8 cellular contexts compared by ENCODE assay signal in genomic region chr12:11171953-11172675, GRCh38. TPM values are rescaled to one million over a fixed set of nuclear protein-coding genes. Genes with fewer than 3 reads are reported as not detected.
A peak's percentile ranks its signal among the peaks of the same experiment; 100 is the strongest.
DNase-seq lines count a peak whose midpoint lies in the region; ATAC-seq and TF ChIP-seq lines count a peak whose summit lies in the region.

No MANE protein-coding gene starts in this region.

- no peaks in the 10 kb centered on the region for H3K27me3 ChIP-seq in mononuclear cell (ENCODE audit: insufficient read depth, low read length)

- H3K4me3 ChIP-seq in mononuclear cell (ENCODE audit: low read length): peak overlapping the region; percentile 78

- peak overlapping the region; percentile 99 for H3K27ac Mint-ChIP-seq in activated T-cell treated with anti-CD3 and anti-CD28 coated beads, Interleukin-2, amount 50 U/mL, for 24 hours
- peak overlapping the region; percentile 100 for H3K27ac Mint-ChIP-seq in chondrocyte (ENCODE audit: unreplicated experiment)

- H3K4me1 ChIP-seq in mononuclear cell (ENCODE audit: insufficient read depth, low read length): peaks cover 24% of the 10 kb centered on the region

- no peaks in the 10 kb centered on the region for H3K9me3 Mint-ChIP-seq in activated T-cell treated with anti-CD3 and anti-CD28 coated beads, Interleukin-2, amount 50 U/mL, for 24 hours
- H3K9me3 Mint-ChIP-seq in chondrocyte (ENCODE audit: low read depth): no peaks in the 10 kb centered on the region

- H3K4me3 Mint-ChIP-seq in activated T-cell treated with anti-CD3 and anti-CD28 coated beads, Interleukin-2, amount 50 U/mL, for 24 hours: peak overlapping the region; percentile 94
- peak overlapping the region; percentile 97 for H3K4me3 Mint-ChIP-seq in chondrocyte (ENCODE audit: unreplicated experiment)

- no peaks in the 10 kb centered on the region for H3K9me3 ChIP-seq in mononuclear cell (ENCODE audit: low read depth, low read length)

- no peaks in the 10 kb centered on the region for H3K27me3 Mint-ChIP-seq in activated T-cell treated with anti-CD3 and anti-CD28 coated beads, Interleukin-2, amount 50 U/mL, for 24 hours
- H3K27me3 Mint-ChIP-seq in chondrocyte (ENCODE audit: low read depth): no peaks in the 10 kb centered on the region

- DNase-seq in activated T-cell treated with anti-CD3 and anti-CD28 coated beads, Interleukin-2, amount 50 U/mL, for 24 hours: no peak
- DNase-seq in activated T-cell treated with anti-CD3 and anti-CD28 coated beads, Interleukin-2, amount 50 U/mL, for 48 hours: no peak
- peak; percentile 49 for DNase-seq in NCI-H82 (lab: John Stamatoyannopoulos, UW)
- DNase-seq in chondrocyte (ENCODE audit: low spot score): no peak
- DNase-seq in activated CD4-positive, alpha-beta T cell treated with anti-CD3 and anti-CD28 coated beads, Interleukin-2, amount 50 U/mL, for 1 hour: no peak

- peaks cover 55% of the 10 kb centered on the region for H3K4me1 Mint-ChIP-seq in activated T-cell treated with anti-CD3 and anti-CD28 coated beads, Interleukin-2, amount 50 U/mL, for 24 hours (ENCODE audit: low read depth)
- peaks cover 59% of the 10 kb centered on the region for H3K4me1 Mint-ChIP-seq in chondrocyte (ENCODE audit: low read depth)

- ATAC-seq in HG03045 (IDR thresholded peaks at IDR 0.05; ENCODE audit: unreplicated experiment) (no peak), GM21576 (IDR thresholded peaks at IDR 0.05; ENCODE audit: unreplicated experiment) (no peak)

- TF ChIP-seq CTCF in chondrocyte (IDR thresholded peaks at IDR 0.05): no peak

- peaks cover 83% of the 10 kb centered on the region for H3K36me3 Mint-ChIP-seq in activated T-cell treated with anti-CD3 and anti-CD28 coated beads, Interleukin-2, amount 50 U/mL, for 24 hours (ENCODE audit: low read depth)
- peaks cover 4% of the 10 kb centered on the region for H3K36me3 Mint-ChIP-seq in chondrocyte (ENCODE audit: low read depth)

RNA-seq across cellular contexts. Expression of gene SMIM10L1, which starts 1.1 kb away (rescaled TPM):
- total RNA-seq in chondrocyte: 11.8 to 15.8 TPM (median 12.2 TPM) in 3 replicates
- 6.3 TPM for total RNA-seq in mononuclear cell

RNA-seq across cellular contexts. Expression of gene TAS2R42, which starts 14.6 kb away (rescaled TPM):
- not detected in 3 replicates for total RNA-seq in chondrocyte
- total RNA-seq in mononuclear cell: not detected

RNA-seq across cellular contexts. Expression of gene TAS2R30, which starts 37.7 kb away (rescaled TPM):
- total RNA-seq in chondrocyte: 1.1 to 2.8 TPM (median 1.2 TPM) in 3 replicates
- total RNA-seq in mononuclear cell: 21.8 TPM
